1 cellular context compared by ENCODE assay signal in the genomic region with DNA sequence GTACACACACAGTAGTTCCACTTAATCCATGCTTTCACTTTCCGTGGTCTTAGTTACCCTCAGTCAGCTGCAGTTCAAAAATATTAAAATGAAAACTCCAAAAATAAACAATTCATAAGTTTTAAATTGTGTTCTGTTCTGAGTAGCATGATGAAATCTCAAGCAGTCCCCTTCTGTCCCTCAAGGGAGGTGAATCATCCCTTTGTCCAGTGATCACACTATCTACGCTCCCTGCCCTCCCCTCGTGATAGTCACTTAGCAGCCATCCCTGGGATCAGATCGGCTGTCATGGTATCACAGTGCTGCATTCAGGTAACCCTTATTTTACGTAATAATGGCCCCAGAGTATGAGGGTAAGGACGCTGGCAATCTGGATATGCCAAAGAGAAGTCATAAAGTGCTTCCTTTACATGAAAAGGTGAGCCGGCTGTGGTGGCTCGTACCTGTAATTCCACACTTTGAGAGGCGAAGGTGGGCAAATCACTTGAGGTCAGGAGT.
TF ChIP-seq lines count a peak whose summit lies in the region.

No MANE protein-coding gene starts in this region.

TF ChIP-seq in H1, 55 proteins besides CTCF, POLR2A, EP300 and RAD21:
- TF ChIP-seq, protein P1, sequence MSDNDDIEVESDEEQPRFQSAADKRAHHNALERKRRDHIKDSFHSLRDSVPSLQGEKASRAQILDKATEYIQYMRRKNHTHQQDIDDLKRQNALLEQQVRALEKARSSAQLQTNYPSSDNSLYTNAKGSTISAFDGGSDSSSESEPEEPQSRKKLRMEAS (IDR thresholded peaks at IDR 0.05), result no peak
- no peak for TF ChIP-seq SRF (IDR thresholded peaks at IDR 0.05; ENCODE audit: low read depth, low read length)
